ENCODE assay signal across 1 cellular context in genomic region chr4:22778547-22779163, GRCh38.
A peak's percentile ranks its signal among the peaks of the same experiment; 100 is the strongest.
TF ChIP-seq lines count a peak whose summit lies in the region.

No MANE protein-coding gene starts in this region.

TF ChIP-seq in K562, 482 proteins besides CTCF, POLR2A, EP300 and RAD21 (continued from another document):
- no peak for TF ChIP-seq THAP12 (CRISPR knock-in tag; IDR thresholded peaks at IDR 0.05)
- peak; percentile 91 for TF ChIP-seq CHD2 (IDR thresholded peaks at IDR 0.05; ENCODE audit: low read depth, low read length)
- TF ChIP-seq, protein P1, sequence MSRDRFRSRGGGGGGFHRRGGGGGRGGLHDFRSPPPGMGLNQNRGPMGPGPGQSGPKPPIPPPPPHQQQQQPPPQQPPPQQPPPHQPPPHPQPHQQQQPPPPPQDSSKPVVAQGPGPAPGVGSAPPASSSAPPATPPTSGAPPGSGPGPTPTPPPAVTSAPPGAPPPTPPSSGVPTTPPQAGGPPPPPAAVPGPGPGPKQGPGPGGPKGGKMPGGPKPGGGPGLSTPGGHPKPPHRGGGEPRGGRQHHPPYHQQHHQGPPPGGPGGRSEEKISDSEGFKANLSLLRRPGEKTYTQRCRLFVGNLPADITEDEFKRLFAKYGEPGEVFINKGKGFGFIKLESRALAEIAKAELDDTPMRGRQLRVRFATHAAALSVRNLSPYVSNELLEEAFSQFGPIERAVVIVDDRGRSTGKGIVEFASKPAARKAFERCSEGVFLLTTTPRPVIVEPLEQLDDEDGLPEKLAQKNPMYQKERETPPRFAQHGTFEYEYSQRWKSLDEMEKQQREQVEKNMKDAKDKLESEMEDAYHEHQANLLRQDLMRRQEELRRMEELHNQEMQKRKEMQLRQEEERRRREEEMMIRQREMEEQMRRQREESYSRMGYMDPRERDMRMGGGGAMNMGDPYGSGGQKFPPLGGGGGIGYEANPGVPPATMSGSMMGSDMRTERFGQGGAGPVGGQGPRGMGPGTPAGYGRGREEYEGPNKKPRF (IDR thresholded peaks at IDR 0.05; ENCODE audit: low read depth, low read length): no peak
- no peak for TF ChIP-seq OTX1 (CRISPR knock-in tag; IDR thresholded peaks at IDR 0.05)
- peak; percentile 27; the same call in 1 of the 2 replicates for TF ChIP-seq L3MBTL2 (IDR thresholded peaks at IDR 0.05)
- no peak for TF ChIP-seq EGR1 (conservative IDR thresholded peaks at IDR 0.05)
- TF ChIP-seq ZNF24 (IDR thresholded peaks at IDR 0.05): no peak
- peak; percentile 75 for TF ChIP-seq POLR2G (IDR thresholded peaks at IDR 0.05; ENCODE audit: low read depth, low read length)
- TF ChIP-seq ZNF511 (CRISPR knock-in tag; IDR thresholded peaks at IDR 0.05): no peak
- TF ChIP-seq ZNF12 (CRISPR knock-in tag; IDR thresholded peaks at IDR 0.05): no peak
- TF ChIP-seq RBFOX2 (IDR thresholded peaks at IDR 0.05; ENCODE audit: low read depth, low read length): peak; percentile 67
- TF ChIP-seq TAF1 (IDR thresholded peaks at IDR 0.05; ENCODE audit: control insufficient read depth, extremely low read depth, insufficient read depth, low read length, severe bottlenecking): no peak
- TF ChIP-seq ZNF282 (CRISPR knock-in tag; IDR thresholded peaks at IDR 0.05): no peak
- peak; percentile 33; the same call in 1 of the 2 replicates for TF ChIP-seq VEZF1 (CRISPR knock-in tag; IDR thresholded peaks at IDR 0.05)
- TF ChIP-seq FOSL1 (tag; conservative IDR thresholded peaks at IDR 0.05): no peak
- TF ChIP-seq, protein P2, sequence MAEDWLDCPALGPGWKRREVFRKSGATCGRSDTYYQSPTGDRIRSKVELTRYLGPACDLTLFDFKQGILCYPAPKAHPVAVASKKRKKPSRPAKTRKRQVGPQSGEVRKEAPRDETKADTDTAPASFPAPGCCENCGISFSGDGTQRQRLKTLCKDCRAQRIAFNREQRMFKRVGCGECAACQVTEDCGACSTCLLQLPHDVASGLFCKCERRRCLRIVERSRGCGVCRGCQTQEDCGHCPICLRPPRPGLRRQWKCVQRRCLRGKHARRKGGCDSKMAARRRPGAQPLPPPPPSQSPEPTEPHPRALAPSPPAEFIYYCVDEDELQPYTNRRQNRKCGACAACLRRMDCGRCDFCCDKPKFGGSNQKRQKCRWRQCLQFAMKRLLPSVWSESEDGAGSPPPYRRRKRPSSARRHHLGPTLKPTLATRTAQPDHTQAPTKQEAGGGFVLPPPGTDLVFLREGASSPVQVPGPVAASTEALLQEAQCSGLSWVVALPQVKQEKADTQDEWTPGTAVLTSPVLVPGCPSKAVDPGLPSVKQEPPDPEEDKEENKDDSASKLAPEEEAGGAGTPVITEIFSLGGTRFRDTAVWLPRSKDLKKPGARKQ (CRISPR knock-in tag; IDR thresholded peaks at IDR 0.05): no peak
- no peak for TF ChIP-seq TFAM (CRISPR knock-in tag; conservative IDR thresholded peaks at IDR 0.05)
TF ChIP-seq in K562: peak in this region for 7.
